In genomic region chr17:9195961-9196668, GRCh38 we compare ENCODE assay signal across 15 cellular contexts.
A peak's percentile ranks its signal among the peaks of the same experiment; 100 is the strongest.
DNase-seq lines count a peak whose midpoint lies in the region; TF ChIP-seq lines count a peak whose summit lies in the region.
"Had no signal": no experiment of that assay in that cellular context is flagged by ENCODE, and none has a peak within 500 bp of the region (broad histone marks: within the 10 kb centered on the region; RNA-seq: fewer than 3 reads in every experiment).

No MANE protein-coding gene starts in this region.

- peaks cover 6% of the 10 kb centered on the region for H3K36me3 Mint-ChIP-seq in Caco-2 (ENCODE audit: insufficient read depth, unreplicated experiment)
- no peaks in the 10 kb centered on the region for H3K36me3 Mint-ChIP-seq in neural crest cell (ENCODE audit: low read depth)

- peak overlapping the region; percentile 89 for H3K27ac Mint-ChIP-seq in Caco-2 (ENCODE audit: unreplicated experiment)
- H3K27ac Mint-ChIP-seq in neural crest cell (ENCODE audit: unreplicated experiment), result no peak overlapping the region
- H3K27ac Mint-ChIP-seq: B cell had no signal

- DNase-seq in Caco-2, result peak; percentile 56 to 58
- peak; percentile 39 for DNase-seq in NCI-H1694 (lab: John Stamatoyannopoulos, UW)
- peak; percentile 60 for DNase-seq in colonic mucosa
- DNase-seq in neural crest cell (ENCODE audit: low read depth, low spot score), result peak; percentile 30
- DNase-seq in inferior parietal cortex (ENCODE audit: extremely low spot score), result no peak
- no peak for DNase-seq in NCI-H2081 treated with DMSO at 0.1 percent for 48 hours (lab: John Stamatoyannopoulos, UW)
- no peak for DNase-seq in amniotic stem cell (lab: John Stamatoyannopoulos, UW)
- no peak for DNase-seq in stimulated activated naive CD4-positive, alpha-beta T cell (lab: John Stamatoyannopoulos, UW)
- DNase-seq: activated naive CD4-positive, alpha-beta T cell treated with Interleukin-2 at 50 U/mL for 16 hours; central memory CD4-positive, alpha-beta T cell; KG1; stimulated activated CD4-positive, alpha-beta T cell treated with anti-CD3 and anti-CD28 coated beads, Interleukin-4, amount 100 ng/mL, for 4 hours; stimulated activated naive CD8-positive, alpha-beta T cell treated with anti-CD3 and anti-CD28 coated beads, Interleukin-15, Interleukin-2, amounts not matched to agents 100 U/mL and 50 U/mL, for 24 hours; T1000 had no signal

- H3K4me3 Mint-ChIP-seq in Caco-2 (ENCODE audit: unreplicated experiment), result peak overlapping the region; percentile 42
- H3K4me3 Mint-ChIP-seq in neural crest cell, result peak overlapping the region; percentile 35
- H3K4me3 Mint-ChIP-seq: B cell had no signal

- peak overlapping the region in 1 of 2 donors; percentile 59 for H3K9ac ChIP-seq in colonic mucosa (ENCODE audit: low read depth in 2 of 2, low read length in 2 of 2)

- H3K9me3 Mint-ChIP-seq in Caco-2 (ENCODE audit: unreplicated experiment), result no peaks in the 10 kb centered on the region
- no peaks in the 10 kb centered on the region for H3K9me3 Mint-ChIP-seq in neural crest cell

- POLR2A ChIA-PET in Caco-2 (lab: Charles Lee), result no interaction called here

- peaks cover 7% of the 10 kb centered on the region for H3K4me1 Mint-ChIP-seq in Caco-2 (ENCODE audit: low read depth, unreplicated experiment)
- H3K4me1 Mint-ChIP-seq in neural crest cell, result peaks cover 31% of the 10 kb centered on the region

- H3K27me3 Mint-ChIP-seq in Caco-2 (ENCODE audit: insufficient read depth, unreplicated experiment), result no peaks in the 10 kb centered on the region
- peaks cover 6% of the 10 kb centered on the region for H3K27me3 Mint-ChIP-seq in neural crest cell (ENCODE audit: low read depth)

- H3K27me3 ChIP-seq in Caco-2 (replicated peaks; ENCODE audit: control insufficient read depth, insufficient read depth, low read length) (no peaks in the 10 kb centered on the region), colonic mucosa (no peaks in the 10 kb centered on the region)

- intact Hi-C loops in Caco-2 (cut with micrococcal nuclease; ENCODE audit: unreplicated experiment) (no loop called here), colonic mucosa (cut with DNase I) (no loop called here)

- H3K36me3 ChIP-seq in Caco-2 (ENCODE audit: control insufficient read depth, insufficient read depth, low read length) (no peaks in the 10 kb centered on the region), colonic mucosa (no peaks in the 10 kb centered on the region)

- H3K4me1 ChIP-seq in Caco-2 (no peaks in the 10 kb centered on the region), colonic mucosa (peaks cover 4% of the 10 kb centered on the region)

- BruUV-seq in Caco-2 (replicated peaks; lab: Mats Ljungman, UMichigan), result no TSS peak

- H3K9me3 ChIP-seq in Caco-2 (no peaks in the 10 kb centered on the region), colonic mucosa (no peaks in the 10 kb centered on the region)

- no peak for TF ChIP-seq CTCF in Caco-2 (IDR thresholded peaks at IDR 0.05; ENCODE audit: insufficient read depth in 1 of 2, low read depth in 1 of 2, low read length in 1 of 2, severe bottlenecking in 1 of 2, unreplicated experiment in 1 of 2)
- TF ChIP-seq CTCF in colonic mucosa (IDR thresholded peaks at IDR 0.05), result no peak
- no peak for TF ChIP-seq CTCF in neural crest cell (conservative IDR thresholded peaks at IDR 0.05)

- peak overlapping the region; percentile 52 for H3K27ac ChIP-seq in colonic mucosa

- H3K4me3 ChIP-seq in Caco-2 (ENCODE audit: low read depth, low read length) (no peak overlapping the region), colonic mucosa (no peak overlapping the region)

- CTCF ChIA-PET in Caco-2 (lab: Charles Lee), result no interaction called here

Comparison
In these comparisons a context has a peak if more than half of its experiments do, and no peak if none do; other contexts are left out.
1. DNase-seq: peak in Caco-2 (2 of 2), NCI-H1694 (single experiment), colonic mucosa (single experiment) and neural crest cell (single experiment); none in inferior parietal cortex (single experiment), NCI-H2081 treated with DMSO at 0.1 percent for 48 hours (single experiment), amniotic stem cell (single experiment) and stimulated activated naive CD4-positive, alpha-beta T cell (0 of 6).